Comparison of ENCODE assay signal across 7 cellular contexts in genomic region chr9:70413427-70413797, GRCh38. TPM values are rescaled to one million over a fixed set of nuclear protein-coding genes. Genes with fewer than 3 reads are reported as not detected.
DNase-seq lines count a peak whose midpoint lies in the region; ATAC-seq and TF ChIP-seq lines count a peak whose summit lies in the region.

No MANE protein-coding gene starts in this region.

- TF ChIP-seq CTCF in WTC11 (IDR thresholded peaks at IDR 0.05) (no peak), esophagus squamous epithelium (IDR thresholded peaks at IDR 0.05) (no peak), neural crest cell (conservative IDR thresholded peaks at IDR 0.05) (no peak)

- no peak overlapping the region for H3K27ac Mint-ChIP-seq in WTC11
- H3K27ac Mint-ChIP-seq in neural crest cell (ENCODE audit: unreplicated experiment) = peak overlapping the region; percentile 64

- DNase-seq in GM03348 (ENCODE audit: low spot score) (peak; percentile 54), WTC11 (ENCODE audit: low spot score) (peak; percentile 66), esophagus squamous epithelium (lab: John Stamatoyannopoulos, UW) (peak; percentile 72), neural crest cell (ENCODE audit: low read depth, low spot score) (no peak), ecto neural progenitor cell (ENCODE audit: low spot score) (no peak)

- H3K36me3 ChIP-seq in esophagus squamous epithelium = peaks cover 0 to 3% (median 0%) of the 10 kb centered on the region in 3 donors

- no peaks in the 10 kb centered on the region for H3K27me3 ChIP-seq in esophagus squamous epithelium

- H3K4me3 Mint-ChIP-seq in WTC11 = peak overlapping the region; percentile 87
- peak overlapping the region; percentile 86 for H3K4me3 Mint-ChIP-seq in neural crest cell

- CTCF ChIA-PET in WTC11 (lab: Charles Lee) = no interaction called here

- WGBS in esophagus squamous epithelium, 2 donors = no CpG with 5 or more reads among the region's 60 CpGs

- H3K27me3 Mint-ChIP-seq in WTC11 (ENCODE audit: low read depth) (peaks cover 59% of the 10 kb centered on the region), neural crest cell (ENCODE audit: low read depth) (peaks cover 79% of the 10 kb centered on the region)

- intact Hi-C loops in esophagus squamous epithelium (cut with DNase I) = no loop called here

- H3K9me3 ChIP-seq in esophagus squamous epithelium = no peaks in the 10 kb centered on the region

- ATAC-seq in GM19467 (IDR thresholded peaks at IDR 0.05; ENCODE audit: unreplicated experiment) (peak; percentile 9), HG03460 (IDR thresholded peaks at IDR 0.05; ENCODE audit: unreplicated experiment) (peak; percentile 15), WTC11 (peak; percentile 2)

- H3K4me1 Mint-ChIP-seq in WTC11 = peaks cover 36% of the 10 kb centered on the region
- H3K4me1 Mint-ChIP-seq in neural crest cell = peaks cover 19% of the 10 kb centered on the region

- no peaks in the 10 kb centered on the region for H3K36me3 Mint-ChIP-seq in WTC11
- no peaks in the 10 kb centered on the region for H3K36me3 Mint-ChIP-seq in neural crest cell (ENCODE audit: low read depth)

- H3K4me1 ChIP-seq in esophagus squamous epithelium = peaks cover 23 to 65% (median 24%) of the 10 kb centered on the region in 3 donors

- H3K27ac ChIP-seq in esophagus squamous epithelium = peak overlapping the region; percentile 96 to 100 (median 100)

- H3K9me3 Mint-ChIP-seq in WTC11 = no peaks in the 10 kb centered on the region
- no peaks in the 10 kb centered on the region for H3K9me3 Mint-ChIP-seq in neural crest cell

- peak overlapping the region; percentile 78 to 96 (median 88) for H3K4me3 ChIP-seq in esophagus squamous epithelium

- no peak for TF ChIP-seq POLR2A in esophagus squamous epithelium (IDR thresholded peaks at IDR 0.05)

- POLR2A ChIA-PET in WTC11 (lab: Charles Lee) = no interaction called here

TF ChIP-seq in WTC11, 78 proteins besides CTCF, POLR2A, EP300 and RAD21 (continues in another document):
- TF ChIP-seq, protein P1, sequence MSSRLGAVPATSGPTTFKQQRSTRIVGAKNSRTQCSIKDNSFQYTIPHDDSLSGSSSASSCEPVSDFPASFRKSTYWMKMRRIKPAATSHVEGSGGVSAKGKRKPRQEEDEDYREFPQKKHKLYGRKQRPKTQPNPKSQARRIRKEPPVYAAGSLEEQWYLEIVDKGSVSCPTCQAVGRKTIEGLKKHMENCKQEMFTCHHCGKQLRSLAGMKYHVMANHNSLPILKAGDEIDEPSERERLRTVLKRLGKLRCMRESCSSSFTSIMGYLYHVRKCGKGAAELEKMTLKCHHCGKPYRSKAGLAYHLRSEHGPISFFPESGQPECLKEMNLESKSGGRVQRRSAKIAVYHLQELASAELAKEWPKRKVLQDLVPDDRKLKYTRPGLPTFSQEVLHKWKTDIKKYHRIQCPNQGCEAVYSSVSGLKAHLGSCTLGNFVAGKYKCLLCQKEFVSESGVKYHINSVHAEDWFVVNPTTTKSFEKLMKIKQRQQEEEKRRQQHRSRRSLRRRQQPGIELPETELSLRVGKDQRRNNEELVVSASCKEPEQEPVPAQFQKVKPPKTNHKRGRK (CRISPR knock-in tag; IDR thresholded peaks at IDR 0.05; ENCODE audit: borderline replicate concordance) = no peak
- TF ChIP-seq, protein P2, sequence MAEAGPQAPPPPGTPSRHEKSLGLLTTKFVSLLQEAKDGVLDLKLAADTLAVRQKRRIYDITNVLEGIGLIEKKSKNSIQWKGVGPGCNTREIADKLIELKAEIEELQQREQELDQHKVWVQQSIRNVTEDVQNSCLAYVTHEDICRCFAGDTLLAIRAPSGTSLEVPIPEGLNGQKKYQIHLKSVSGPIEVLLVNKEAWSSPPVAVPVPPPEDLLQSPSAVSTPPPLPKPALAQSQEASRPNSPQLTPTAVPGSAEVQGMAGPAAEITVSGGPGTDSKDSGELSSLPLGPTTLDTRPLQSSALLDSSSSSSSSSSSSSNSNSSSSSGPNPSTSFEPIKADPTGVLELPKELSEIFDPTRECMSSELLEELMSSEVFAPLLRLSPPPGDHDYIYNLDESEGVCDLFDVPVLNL (CRISPR knock-in tag; IDR thresholded peaks at IDR 0.05; ENCODE audit: borderline replicate concordance, low read depth) = no peak
- TF ChIP-seq TP53 (CRISPR knock-in tag; IDR thresholded peaks at IDR 0.05) (0 out of 2 replicates have a peak, but pooled peaks have one; percentile 41), HMGA2 (CRISPR knock-in tag; IDR thresholded peaks at IDR 0.05) (no peak), GTF2I (CRISPR knock-in tag; conservative IDR thresholded peaks at IDR 0.05) (no peak), TCF7 (CRISPR knock-in tag; IDR thresholded peaks at IDR 0.05; ENCODE audit: low read depth) (0 out of 2 replicates have a peak, but pooled peaks have one; percentile 32), ZNF317 (CRISPR knock-in tag; IDR thresholded peaks at IDR 0.05; ENCODE audit: borderline replicate concordance, low read depth) (no peak), ZNF263 (CRISPR knock-in tag; IDR thresholded peaks at IDR 0.05; ENCODE audit: low read depth) (no peak), ATF2 (CRISPR knock-in tag; IDR thresholded peaks at IDR 0.05; ENCODE audit: borderline replicate concordance, low read depth) (no peak)
- TF ChIP-seq, protein P3, sequence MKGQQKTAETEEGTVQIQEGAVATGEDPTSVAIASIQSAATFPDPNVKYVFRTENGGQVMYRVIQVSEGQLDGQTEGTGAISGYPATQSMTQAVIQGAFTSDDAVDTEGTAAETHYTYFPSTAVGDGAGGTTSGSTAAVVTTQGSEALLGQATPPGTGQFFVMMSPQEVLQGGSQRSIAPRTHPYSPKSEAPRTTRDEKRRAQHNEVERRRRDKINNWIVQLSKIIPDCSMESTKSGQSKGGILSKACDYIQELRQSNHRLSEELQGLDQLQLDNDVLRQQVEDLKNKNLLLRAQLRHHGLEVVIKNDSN (CRISPR knock-in tag; IDR thresholded peaks at IDR 0.05) = no peak
- TF ChIP-seq, protein P4, sequence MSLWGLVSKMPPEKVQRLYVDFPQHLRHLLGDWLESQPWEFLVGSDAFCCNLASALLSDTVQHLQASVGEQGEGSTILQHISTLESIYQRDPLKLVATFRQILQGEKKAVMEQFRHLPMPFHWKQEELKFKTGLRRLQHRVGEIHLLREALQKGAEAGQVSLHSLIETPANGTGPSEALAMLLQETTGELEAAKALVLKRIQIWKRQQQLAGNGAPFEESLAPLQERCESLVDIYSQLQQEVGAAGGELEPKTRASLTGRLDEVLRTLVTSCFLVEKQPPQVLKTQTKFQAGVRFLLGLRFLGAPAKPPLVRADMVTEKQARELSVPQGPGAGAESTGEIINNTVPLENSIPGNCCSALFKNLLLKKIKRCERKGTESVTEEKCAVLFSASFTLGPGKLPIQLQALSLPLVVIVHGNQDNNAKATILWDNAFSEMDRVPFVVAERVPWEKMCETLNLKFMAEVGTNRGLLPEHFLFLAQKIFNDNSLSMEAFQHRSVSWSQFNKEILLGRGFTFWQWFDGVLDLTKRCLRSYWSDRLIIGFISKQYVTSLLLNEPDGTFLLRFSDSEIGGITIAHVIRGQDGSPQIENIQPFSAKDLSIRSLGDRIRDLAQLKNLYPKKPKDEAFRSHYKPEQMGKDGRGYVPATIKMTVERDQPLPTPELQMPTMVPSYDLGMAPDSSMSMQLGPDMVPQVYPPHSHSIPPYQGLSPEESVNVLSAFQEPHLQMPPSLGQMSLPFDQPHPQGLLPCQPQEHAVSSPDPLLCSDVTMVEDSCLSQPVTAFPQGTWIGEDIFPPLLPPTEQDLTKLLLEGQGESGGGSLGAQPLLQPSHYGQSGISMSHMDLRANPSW (CRISPR knock-in tag; conservative IDR thresholded peaks at IDR 0.05; ENCODE audit: low read depth) = no peak
- TF ChIP-seq, protein P5, sequence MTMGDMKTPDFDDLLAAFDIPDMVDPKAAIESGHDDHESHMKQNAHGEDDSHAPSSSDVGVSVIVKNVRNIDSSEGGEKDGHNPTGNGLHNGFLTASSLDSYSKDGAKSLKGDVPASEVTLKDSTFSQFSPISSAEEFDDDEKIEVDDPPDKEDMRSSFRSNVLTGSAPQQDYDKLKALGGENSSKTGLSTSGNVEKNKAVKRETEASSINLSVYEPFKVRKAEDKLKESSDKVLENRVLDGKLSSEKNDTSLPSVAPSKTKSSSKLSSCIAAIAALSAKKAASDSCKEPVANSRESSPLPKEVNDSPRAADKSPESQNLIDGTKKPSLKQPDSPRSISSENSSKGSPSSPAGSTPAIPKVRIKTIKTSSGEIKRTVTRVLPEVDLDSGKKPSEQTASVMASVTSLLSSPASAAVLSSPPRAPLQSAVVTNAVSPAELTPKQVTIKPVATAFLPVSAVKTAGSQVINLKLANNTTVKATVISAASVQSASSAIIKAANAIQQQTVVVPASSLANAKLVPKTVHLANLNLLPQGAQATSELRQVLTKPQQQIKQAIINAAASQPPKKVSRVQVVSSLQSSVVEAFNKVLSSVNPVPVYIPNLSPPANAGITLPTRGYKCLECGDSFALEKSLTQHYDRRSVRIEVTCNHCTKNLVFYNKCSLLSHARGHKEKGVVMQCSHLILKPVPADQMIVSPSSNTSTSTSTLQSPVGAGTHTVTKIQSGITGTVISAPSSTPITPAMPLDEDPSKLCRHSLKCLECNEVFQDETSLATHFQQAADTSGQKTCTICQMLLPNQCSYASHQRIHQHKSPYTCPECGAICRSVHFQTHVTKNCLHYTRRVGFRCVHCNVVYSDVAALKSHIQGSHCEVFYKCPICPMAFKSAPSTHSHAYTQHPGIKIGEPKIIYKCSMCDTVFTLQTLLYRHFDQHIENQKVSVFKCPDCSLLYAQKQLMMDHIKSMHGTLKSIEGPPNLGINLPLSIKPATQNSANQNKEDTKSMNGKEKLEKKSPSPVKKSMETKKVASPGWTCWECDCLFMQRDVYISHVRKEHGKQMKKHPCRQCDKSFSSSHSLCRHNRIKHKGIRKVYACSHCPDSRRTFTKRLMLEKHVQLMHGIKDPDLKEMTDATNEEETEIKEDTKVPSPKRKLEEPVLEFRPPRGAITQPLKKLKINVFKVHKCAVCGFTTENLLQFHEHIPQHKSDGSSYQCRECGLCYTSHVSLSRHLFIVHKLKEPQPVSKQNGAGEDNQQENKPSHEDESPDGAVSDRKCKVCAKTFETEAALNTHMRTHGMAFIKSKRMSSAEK (CRISPR knock-in tag; IDR thresholded peaks at IDR 0.05; ENCODE audit: borderline replicate concordance) = no peak

RNA-seq across cellular contexts. Expression of gene KLF9, which starts 1.0 kb away (rescaled TPM):
- total RNA-seq in WTC11 (2021) = 0.78 to 1.0 TPM (median 0.82 TPM) in 3 replicates
- total RNA-seq in esophagus squamous epithelium = 10 to 100 TPM; 13.7 to 71.0 (median 17.3) TPM
- 0.19 and 0.20 TPM in 2 replicates for total RNA-seq in neural crest cell

Comparison
In these comparisons a context has a peak if more than half of its experiments do, and no peak if none do; other contexts are left out.
1. DNase-seq: peak in GM03348 (single experiment), WTC11 (single experiment) and esophagus squamous epithelium (single experiment); none in neural crest cell (single experiment) and ecto neural progenitor cell (single experiment).
2. Peak in every context shown above with its lines, with median percentiles within 50 percentile points of each other: ATAC-seq.